31 cellular contexts compared by ENCODE assay signal in genomic region chr6:109799664-109800063, GRCh38.
DNase-seq lines count a peak whose midpoint lies in the region; ATAC-seq, FAIRE-seq and TF ChIP-seq lines count a peak whose summit lies in the region.
"Had no signal": no experiment of that assay in that cellular context is flagged by ENCODE, and none has a peak within 500 bp of the region (broad histone marks: within the 10 kb centered on the region; RNA-seq: fewer than 3 reads in every experiment).

No MANE protein-coding gene starts in this region.

- in situ Hi-C loops in GM12878 (cut with MboI) = no loop called here

- SMC1A ChIA-PET in GM12878 (lab: Charles Lee; ENCODE audit: uncharacterized antibody, unreplicated experiment) = no interaction called here

- no peak for TF ChIP-seq EP300 in GM12878 (IDR thresholded peaks at IDR 0.05; ENCODE audit: borderline replicate concordance in 1 of 2, control insufficient read depth in 1 of 2, low read depth in 2 of 2, low read length in 2 of 2)

- TF ChIP-seq RAD21 in GM12878 (IDR thresholded peaks at IDR 0.05; ENCODE audit: insufficient read depth, low read depth, low read length) = no peak

- no peaks in the 10 kb centered on the region for H3K79me2 ChIP-seq in GM12878 (ENCODE audit: control insufficient read depth, insufficient read depth, low read length)

- 94% methylated on average over 3 of the region's 3 CpGs for WGBS in GM12878 (ENCODE audit: insufficient coverage, insufficient replicate concordance, low lambda C conversion rate, missing lambda C conversion rate)

- no peak overlapping the region for H2AFZ ChIP-seq in GM12878 (ENCODE audit: control insufficient read depth, low read depth, low read length)

- no peak overlapping the region for H3K9ac ChIP-seq in GM12878 (ENCODE audit: control insufficient read depth, insufficient read depth, low read length)

- H3K27ac ChIP-seq in GM12878 (ENCODE audit: control insufficient read depth, insufficient read depth) = no peak overlapping the region
- H3K27ac ChIP-seq: A549, adrenal gland, brain microvascular endothelial cell, right atrium auricular region, tibial nerve had no signal

- CTCF ChIA-PET in GM12878 (lab: Yijun Ruan, JAX) = interaction anchor here (0.9 kb wide), 1 partner anchor 83 kb away, joined by 3 read pairs; no protein-coding TSS in a partner anchor

- no peak overlapping the region for H3K4me2 ChIP-seq in GM12878 (ENCODE audit: control insufficient read depth, insufficient read depth)
- H3K4me2 ChIP-seq: A549 had no signal

- no peak for TF ChIP-seq POLR2A in GM12878 (IDR thresholded peaks at IDR 0.05; ENCODE audit: low read depth, low read length)

- RAD21 ChIA-PET in GM12878 (lab: Charles Lee; ENCODE audit: unreplicated experiment) = no interaction called here

- no peak for FAIRE-seq in GM12878 (lab: Jason Lieb, UNC)
- FAIRE-seq: A549, colon had no signal

- TF ChIP-seq CTCF in GM12878 (IDR thresholded peaks at IDR 0.05 in 2 of 3, conservative IDR thresholded peaks at IDR 0.05 in 1 of 3; ENCODE audit: control insufficient read depth in 2 of 3, extremely low read depth in 1 of 3, insufficient read depth in 1 of 3, low read depth in 3 of 3, low read length in 3 of 3) = no peak
- TF ChIP-seq CTCF in omental fat pad (IDR thresholded peaks at IDR 0.05) = no peak

- POLR2A ChIA-PET in GM12878 (lab: Charles Lee) = no interaction called here

- H3K27me3 ChIP-seq in GM12878 (replicated peaks in 1 of 2; ENCODE audit: control insufficient read depth in 2 of 2, insufficient read depth in 2 of 2, low read length in 1 of 2) = no peaks in the 10 kb centered on the region
- H3K27me3 ChIP-seq: adrenal gland, BE2C, brain microvascular endothelial cell, esophagus squamous epithelium, right atrium auricular region, tibial nerve had no signal

- no peak overlapping the region for H3K4me3 ChIP-seq in GM12878
- H3K4me3 ChIP-seq: A549, adrenal gland, esophagus squamous epithelium, right atrium auricular region, tibial nerve had no signal

- intact Hi-C loops in GM12878 (cut with micrococcal nuclease; ENCODE audit: unreplicated experiment) = no loop called here

- H4K20me1 ChIP-seq in GM12878 (ENCODE audit: control insufficient read depth, insufficient read depth) = no peaks in the 10 kb centered on the region

- peak in 2 of 3 experiments; percentile 6 to 51 for DNase-seq in NCI-H1417 (lab: John Stamatoyannopoulos, UW)
- DNase-seq in NCI-H1417 treated with DMSO at 0.1 percent for 48 hours (lab: John Stamatoyannopoulos, UW) = no peak
- DNase-seq in LoVo (ENCODE audit: low spot score) = peak; percentile 56
- no peak for DNase-seq in GM12878 (ENCODE audit: low read depth, low spot score)
- no peak for DNase-seq in omental fat pad (ENCODE audit: low spot score)
- DNase-seq in islet precursor cell = no peak
- DNase-seq in stimulated activated naive CD4-positive, alpha-beta T cell treated with Interleukin-2 at 50 U/mL for 16 hours (lab: John Stamatoyannopoulos, UW) = no peak
- DNase-seq: activated CD8-positive, alpha-beta T cell treated with anti-CD3 and anti-CD28 coated beads, Interleukin-2, amount 10 ng/mL, durations not matched to agents 7 days and 5 days; activated gamma-delta T cell treated with Interleukin-2 at 50 U/mL for 16 hours; activated T-cell treated with anti-CD3 and anti-CD28 coated beads, Interleukin-2, amount 50 U/mL, for 1 hour; adrenal gland; BE2C; brain microvascular endothelial cell; COR-L47; effector memory CD8-positive, alpha-beta T cell; esophagus squamous epithelium; H7; kidney glomerular epithelial cell; MV-4-11; naive thymus-derived CD4-positive, alpha-beta T cell; NCI-H2081; NCI-H526; SIG-M5; stimulated activated naive CD8-positive, alpha-beta T cell treated with anti-CD3 and anti-CD28 coated beads, Interleukin-15, amount 100 ng/mL, for 72 hours; T-cell had no signal

- no peak for ATAC-seq in GM12878
- ATAC-seq in omental fat pad (ENCODE audit: low FRiP score) = peak; percentile 66
- no peak for ATAC-seq in GM18520 (IDR thresholded peaks at IDR 0.05; ENCODE audit: unreplicated experiment)
- ATAC-seq: A549; activated CD4-positive, CD25-positive, alpha-beta regulatory T cell treated with anti-CD3 and anti-CD28 coated beads, Interleukin-2, amount 50 U/mL, for 24 hours; activated CD8-positive, alpha-beta T cell treated with anti-CD3 and anti-CD28 coated beads, Interleukin-2, amount 10 ng/mL, durations not matched to agents 7 days and 5 days; effector memory CD8-positive, alpha-beta T cell; naive thymus-derived CD4-positive, alpha-beta T cell; stimulated activated naive CD8-positive, alpha-beta T cell treated with anti-CD3 and anti-CD28 coated beads, Interleukin-15, amount 100 ng/mL, for 72 hours; T-cell had no signal

- H3K36me3 ChIP-seq in GM12878 (ENCODE audit: control insufficient read depth in 2 of 2, insufficient read depth in 2 of 2, low read length in 1 of 2) = 0 out of 4 replicates have a peak, but pooled peaks cover 0 to 4% of the 10 kb centered on the region in 2 experiments
- H3K36me3 ChIP-seq: adrenal gland, BE2C, brain microvascular endothelial cell had no signal

- BruUV-seq in GM12878 (replicated peaks; lab: Mats Ljungman, UMichigan) = no TSS peak

- H3K4me1 ChIP-seq in GM12878 (ENCODE audit: control insufficient read depth, insufficient read depth, low read length) = peaks cover 4% of the 10 kb centered on the region
- H3K4me1 ChIP-seq: adrenal gland, BE2C had no signal

- H3K9me3 ChIP-seq in GM12878 (replicated peaks; ENCODE audit: control insufficient read depth, insufficient read depth, low read length) = no peaks in the 10 kb centered on the region
- H3K9me3 ChIP-seq: A549, adrenal gland, BE2C, esophagus squamous epithelium, right atrium auricular region, tibial nerve had no signal

TF ChIP-seq in GM12878, 131 proteins besides CTCF, POLR2A, EP300 and RAD21:
- TF ChIP-seq ATF7 (IDR thresholded peaks at IDR 0.05; ENCODE audit: low read depth) (no peak), JUNB (IDR thresholded peaks at IDR 0.05) (0 out of 2 replicates have a peak, but pooled peaks have one; percentile 18)

Comparison
In these comparisons a context has a peak if more than half of its experiments do, and no peak if none do; other contexts are left out.
1. DNase-seq: peak in NCI-H1417 (2 of 3) and LoVo (single experiment); none in NCI-H1417 treated with DMSO at 0.1 percent for 48 hours (single experiment), GM12878 (single experiment), omental fat pad (single experiment), islet precursor cell (single experiment) and stimulated activated naive CD4-positive, alpha-beta T cell treated with Interleukin-2 at 50 U/mL for 16 hours (single experiment).